ENCODE assay signal across 30 cellular contexts in the genomic region with DNA sequence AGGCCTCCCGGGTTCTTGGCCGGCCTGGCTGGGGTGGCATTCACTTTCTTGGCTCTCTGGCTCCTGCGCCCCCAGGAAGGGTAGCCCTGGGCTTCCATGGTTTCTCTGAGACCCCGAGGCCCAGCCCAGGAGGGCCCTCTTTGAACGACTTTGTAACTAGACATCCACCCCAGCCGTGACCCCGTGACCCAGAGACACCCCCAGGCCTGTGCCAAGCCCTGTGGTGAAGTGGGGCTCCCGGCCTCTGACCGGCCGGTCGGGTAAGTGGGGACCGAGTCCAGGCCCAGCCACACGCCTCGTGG.
DNase-seq lines count a peak whose midpoint lies in the region; ATAC-seq and TF ChIP-seq lines count a peak whose summit lies in the region.
"Had no signal": no experiment of that assay in that cellular context is flagged by ENCODE, and none has a peak within 500 bp of the region (broad histone marks: within the 10 kb centered on the region; RNA-seq: fewer than 3 reads in every experiment).

No MANE protein-coding gene starts in this region.

- H3K9me3 ChIP-seq in IMR-90 (ENCODE audit: control insufficient read depth, insufficient read depth, low read length) (no peaks in the 10 kb centered on the region), mesenchymal stem cell (ENCODE audit: control insufficient read depth, low read length) (no peaks in the 10 kb centered on the region), testis (no peaks in the 10 kb centered on the region)
- H3K9me3 ChIP-seq: adrenal gland, SJCRH30, suprapubic skin had no signal

- H2AK9ac ChIP-seq in IMR-90 (replicated peaks; ENCODE audit: low read depth, low read length, poor library complexity) = no peak overlapping the region

- no peaks in the 10 kb centered on the region for H3K9me3 Mint-ChIP-seq in activated CD8-positive, alpha-beta memory T cell treated with anti-CD3 and anti-CD28 coated beads, Interleukin-2, amount 10 ng/mL, durations not matched to agents 7 days and 5 days (ENCODE audit: low read depth)
- H3K9me3 Mint-ChIP-seq: activated CD4-positive, alpha-beta memory T cell treated with anti-CD3 and anti-CD28 coated beads, Interleukin-2, amount 10 ng/mL, durations not matched to agents 7 days and 5 days; activated naive CD4-positive, alpha-beta T cell treated with anti-CD3 and anti-CD28 coated beads, Interleukin-2, amount 10 ng/mL, durations not matched to agents 7 days and 5 days; activated T-helper 17 cell treated with anti-CD3 and anti-CD28 coated beads, Interleukin-2, amount 50 U/mL, for 72 hours; CD8-positive, alpha-beta T cell; naive thymus-derived CD8-positive, alpha-beta T cell had no signal

- dilution Hi-C loops in IMR-90 (cut with HindIII; ENCODE audit: low sequenced_read_pairs, unreplicated experiment) = no loop called here

- H3K4me1 Mint-ChIP-seq in activated CD8-positive, alpha-beta memory T cell treated with anti-CD3 and anti-CD28 coated beads, Interleukin-2, amount 10 ng/mL, durations not matched to agents 7 days and 5 days = peaks cover 2% of the 10 kb centered on the region

- DNase-seq in IMR-90 (no peak), dorsolateral prefrontal cortex (peak in 2 of 10 donors; percentile 45 to 47), mesenchymal stem cell (no peak), testis (no peak), NCI-H2196 treated with DMSO at 0.1 percent for 48 hours (lab: John Stamatoyannopoulos, UW; ENCODE audit: unreplicated experiment) (no peak)
- DNase-seq in activated CD8-positive, alpha-beta memory T cell treated with anti-CD3 and anti-CD28 coated beads for 24 hours = no peak
- DNase-seq in activated CD8-positive, alpha-beta memory T cell treated with anti-CD3 and anti-CD28 coated beads, Interleukin-2, amount 10 ng/mL, durations not matched to agents 7 days and 5 days = no peak
- DNase-seq: ACHN; activated CD4-positive, alpha-beta memory T cell treated with anti-CD3 and anti-CD28 coated beads, Interleukin-2, amount 10 ng/mL, durations not matched to agents 7 days and 5 days; activated CD4-positive, alpha-beta T cell treated with anti-CD3 and anti-CD28 coated beads for 1 hour; activated naive CD4-positive, alpha-beta T cell treated with anti-CD3 and anti-CD28 coated beads, Interleukin-2, amount 10 ng/mL, durations not matched to agents 7 days and 5 days; adrenal gland; brain microvascular endothelial cell; effector CD4-positive, alpha-beta T cell; EL; NCI-H1105 treated with DMSO at 0.1 percent for 48 hours; NCI-H2081 treated with DMSO at 0.1 percent for 48 hours; NCI-H748 treated with DMSO at 0.1 percent for 48 hours; SJCRH30; stimulated activated naive CD4-positive, alpha-beta T cell; SW 1271 had no signal

- no peak overlapping the region for H3K4me3 ChIP-seq in IMR-90 (ENCODE audit: insufficient read depth, low read depth, low read length)
- H3K4me3 ChIP-seq in dorsolateral prefrontal cortex = no peak overlapping the region
- no peak overlapping the region for H3K4me3 ChIP-seq in mesenchymal stem cell (ENCODE audit: insufficient read depth in 1 of 2, low read depth in 1 of 2, low read length in 2 of 2)
- no peak overlapping the region for H3K4me3 ChIP-seq in testis
- H3K4me3 ChIP-seq: adrenal gland, GM12878, K562, SJCRH30, suprapubic skin had no signal

- peak overlapping the region; percentile 34; the same call in 1 of the 2 replicates for H4K91ac ChIP-seq in IMR-90 (ENCODE audit: insufficient read depth, low read depth, low read length)
- no peak overlapping the region for H4K91ac ChIP-seq in mesenchymal stem cell (ENCODE audit: low read length)

- H3K56ac ChIP-seq in IMR-90 (ENCODE audit: extremely low read depth, insufficient read depth, low read length) = no peak overlapping the region

- 93% methylated on average over 11 of the region's 14 CpGs; no CpG with 5 or more reads in 1 of the 2 experiments for WGBS in IMR-90 (ENCODE audit: extremely low coverage in 2 of 2, insufficient read length in 1 of 2), 2 experiments
- WGBS in mesenchymal stem cell = 99% methylated on average over 14 of the region's 14 CpGs
- WGBS in testis, 2 donors = 97% methylated on average over 14 of the region's 14 CpGs; no CpG with 5 or more reads in 1 of the 2 donors

- ATAC-seq in IMR-90 (ENCODE audit: low read depth) = no peak
- ATAC-seq in activated CD8-positive, alpha-beta memory T cell treated with anti-CD3 and anti-CD28 coated beads, Interleukin-2, amount 10 ng/mL, durations not matched to agents 7 days and 5 days = no peak
- ATAC-seq: activated T-helper 17 cell treated with anti-CD3 and anti-CD28 coated beads, Interleukin-2, amount 50 U/mL, for 72 hours; CD8-positive, alpha-beta T cell; GM12878; K562; naive thymus-derived CD8-positive, alpha-beta T cell had no signal

- CTCF ChIA-PET in IMR-90 (lab: Yijun Ruan, JAX) = no interaction called here
- CTCF ChIA-PET in activated CD8-positive, alpha-beta memory T cell treated with anti-CD3 and anti-CD28 coated beads, Interleukin-2, amount 10 ng/mL, durations not matched to agents 7 days and 5 days (lab: Charles Lee) = no interaction called here

- H2AK5ac ChIP-seq in IMR-90 (ENCODE audit: low read depth, low read length) (no peak overlapping the region), mesenchymal stem cell (ENCODE audit: low read length, severe bottlenecking) (peak overlapping the region; percentile 59)

- no peak overlapping the region for H2BK12ac ChIP-seq in mesenchymal stem cell (ENCODE audit: low read length in 2 of 2)

- H4K20me1 ChIP-seq in IMR-90 (ENCODE audit: insufficient read depth, low read length) = peaks cover 72% of the 10 kb centered on the region

- peaks cover 4 to 68% of the 10 kb centered on the region in 2 experiments; a peak in 3 of 4 replicates for H3K79me1 ChIP-seq in IMR-90 (ENCODE audit: low read depth in 1 of 2, low read length in 2 of 2)
- peaks cover 23% of the 10 kb centered on the region for H3K79me1 ChIP-seq in mesenchymal stem cell (replicated peaks; ENCODE audit: low read length, poor library complexity, severe bottlenecking)

- in situ Hi-C loops in IMR-90 (cut with MboI; ENCODE audit: low sequenced_read_pairs) = loop anchor here (10.0 kb wide), 1 partner anchor 356 kb away; no protein-coding TSS in a partner anchor

- no peak overlapping the region for H3K4me3 Mint-ChIP-seq in activated CD8-positive, alpha-beta memory T cell treated with anti-CD3 and anti-CD28 coated beads, Interleukin-2, amount 10 ng/mL, durations not matched to agents 7 days and 5 days
- H3K4me3 Mint-ChIP-seq: activated CD4-positive, alpha-beta memory T cell treated with anti-CD3 and anti-CD28 coated beads, Interleukin-2, amount 10 ng/mL, durations not matched to agents 7 days and 5 days; activated naive CD4-positive, alpha-beta T cell treated with anti-CD3 and anti-CD28 coated beads, Interleukin-2, amount 10 ng/mL, durations not matched to agents 7 days and 5 days; activated T-helper 17 cell treated with anti-CD3 and anti-CD28 coated beads, Interleukin-2, amount 50 U/mL, for 72 hours; B cell; CD8-positive, alpha-beta T cell; naive thymus-derived CD8-positive, alpha-beta T cell had no signal

- no peak overlapping the region; the same call in 2 of the 3 replicates for H2BK15ac ChIP-seq in IMR-90 (ENCODE audit: low read depth, low read length)
- no peak overlapping the region for H2BK15ac ChIP-seq in mesenchymal stem cell (ENCODE audit: low read depth, poor library complexity, severe bottlenecking)

- H3K36me3 ChIP-seq in IMR-90 (ENCODE audit: control insufficient read depth, insufficient read depth, low read length) = peaks cover 14% of the 10 kb centered on the region
- peaks cover 7 to 70% of the 10 kb centered on the region in 2 experiments for H3K36me3 ChIP-seq in mesenchymal stem cell (ENCODE audit: control insufficient read depth in 1 of 2, insufficient read depth in 2 of 2, low read depth in 1 of 2, low read length in 2 of 2)
- no peaks in the 10 kb centered on the region for H3K36me3 ChIP-seq in testis (ENCODE audit: low read depth, missing control alignments)
- H3K36me3 ChIP-seq: SJCRH30 had no signal

- no TSS peak for BruUV-seq in IMR-90 (replicated peaks; lab: Mats Ljungman, UMichigan)

- H3K4me1 ChIP-seq in IMR-90 (ENCODE audit: control insufficient read depth, insufficient read depth, low read length) = peaks cover 29% of the 10 kb centered on the region
- H3K4me1 ChIP-seq in mesenchymal stem cell (ENCODE audit: control insufficient read depth, insufficient read depth, low read depth, low read length) = peaks cover 67% of the 10 kb centered on the region
- peaks cover 25% of the 10 kb centered on the region for H3K4me1 ChIP-seq in testis

- H3K9me1 ChIP-seq in IMR-90 (ENCODE audit: insufficient read depth, low read length) = peaks cover 15% of the 10 kb centered on the region

- H2BK120ac ChIP-seq in IMR-90 (ENCODE audit: low read depth, low read length) (peak overlapping the region; percentile 47; the same call in 1 of the 2 replicates), mesenchymal stem cell (ENCODE audit: low read depth, low read length) (no peak overlapping the region)

- no peaks in the 10 kb centered on the region for H3K27me3 ChIP-seq in IMR-90 (ENCODE audit: control insufficient read depth, insufficient read depth, low read length)
- peaks cover 0 to 3% (median 0%) of the 10 kb centered on the region in 45 donors for H3K27me3 ChIP-seq in dorsolateral prefrontal cortex
- no peaks in the 10 kb centered on the region for H3K27me3 ChIP-seq in mesenchymal stem cell (ENCODE audit: control insufficient read depth in 1 of 2, insufficient read depth in 1 of 2, low read length in 2 of 2)
- no peaks in the 10 kb centered on the region for H3K27me3 ChIP-seq in testis
- H3K27me3 ChIP-seq: adrenal gland, brain microvascular endothelial cell, SJCRH30, suprapubic skin had no signal

- POLR2A ChIA-PET in IMR-90 (lab: Charles Lee; ENCODE audit: unreplicated experiment) = no interaction called here

- no peak overlapping the region for H3K27ac Mint-ChIP-seq in activated CD8-positive, alpha-beta memory T cell treated with anti-CD3 and anti-CD28 coated beads, Interleukin-2, amount 10 ng/mL, durations not matched to agents 7 days and 5 days
- H3K27ac Mint-ChIP-seq: activated CD4-positive, alpha-beta memory T cell treated with anti-CD3 and anti-CD28 coated beads, Interleukin-2, amount 10 ng/mL, durations not matched to agents 7 days and 5 days; activated naive CD4-positive, alpha-beta T cell treated with anti-CD3 and anti-CD28 coated beads, Interleukin-2, amount 10 ng/mL, durations not matched to agents 7 days and 5 days; activated T-helper 17 cell treated with anti-CD3 and anti-CD28 coated beads, Interleukin-2, amount 50 U/mL, for 72 hours; B cell; CD8-positive, alpha-beta T cell; naive thymus-derived CD8-positive, alpha-beta T cell had no signal

- intact Hi-C loops in IMR-90 (cut with micrococcal nuclease) = no loop called here
- intact Hi-C loops in dorsolateral prefrontal cortex (cut with DNase I) = no loop called here
- intact Hi-C loops in testis (cut with DNase I; ENCODE audit: low total_unique reads) = no loop called here

- no peak overlapping the region for H4K5ac ChIP-seq in IMR-90 (ENCODE audit: low read depth, low read length)

- no peaks in the 10 kb centered on the region for H3K36me3 Mint-ChIP-seq in activated CD8-positive, alpha-beta memory T cell treated with anti-CD3 and anti-CD28 coated beads, Interleukin-2, amount 10 ng/mL, durations not matched to agents 7 days and 5 days
- H3K36me3 Mint-ChIP-seq: activated naive CD4-positive, alpha-beta T cell treated with anti-CD3 and anti-CD28 coated beads, Interleukin-2, amount 10 ng/mL, durations not matched to agents 7 days and 5 days; CD8-positive, alpha-beta T cell; naive thymus-derived CD8-positive, alpha-beta T cell had no signal

- H3K4ac ChIP-seq in IMR-90 (ENCODE audit: low read depth, low read length) = no peak overlapping the region
- H3K4ac ChIP-seq in mesenchymal stem cell (ENCODE audit: low read depth in 1 of 2, low read length in 2 of 2) = no peak overlapping the region

- H3K18ac ChIP-seq in IMR-90 (ENCODE audit: low read depth, low read length) = no peak overlapping the region
- H3K18ac ChIP-seq in mesenchymal stem cell (ENCODE audit: low read depth in 1 of 2, low read length in 2 of 2) = peak overlapping the region in 1 of 2 experiments; percentile 52

- no peak for TF ChIP-seq RAD21 in IMR-90 (IDR thresholded peaks at IDR 0.05; ENCODE audit: low read length)

- H3K23ac ChIP-seq in IMR-90 (ENCODE audit: low read depth, low read length) (no peak overlapping the region), mesenchymal stem cell (ENCODE audit: low read length in 2 of 2) (no peak overlapping the region)

- no peak overlapping the region for H2BK5ac ChIP-seq in IMR-90 (ENCODE audit: low read depth, low read length, poor library complexity, severe bottlenecking)
- H2BK5ac ChIP-seq in mesenchymal stem cell (ENCODE audit: low read depth, low read length, poor library complexity, severe bottlenecking) = no peak overlapping the region

- H3K27ac ChIP-seq in IMR-90 (ENCODE audit: insufficient read depth, low read length) (no peak overlapping the region), dorsolateral prefrontal cortex (peak overlapping the region in 53 of 59 donors; percentile 2 to 93 (median 82)), mesenchymal stem cell (ENCODE audit: low read length, poor library complexity, severe bottlenecking) (no peak overlapping the region), temporal lobe (ENCODE audit: low read depth, low read length) (peak overlapping the region; percentile 44), testis (no peak overlapping the region)
- H3K27ac ChIP-seq: epithelial cell of prostate, SJCRH30 had no signal

- H2BK20ac ChIP-seq in IMR-90 (ENCODE audit: low read depth, low read length) = no peak overlapping the region

- H3K9ac ChIP-seq in IMR-90 (ENCODE audit: low read depth, low read length) = no peak overlapping the region
- no peak overlapping the region for H3K9ac ChIP-seq in mesenchymal stem cell (ENCODE audit: low read length)

- TF ChIP-seq CTCF in IMR-90 (conservative IDR thresholded peaks at IDR 0.05; ENCODE audit: low read depth, low read length) (no peak), dorsolateral prefrontal cortex (IDR thresholded peaks at IDR 0.05 in 54 of 56, conservative IDR thresholded peaks at IDR 0.05 in 2 of 56; ENCODE audit: low read depth in 1 of 56, partially characterized antibody in 56 of 56) (no peak), testis (IDR thresholded peaks at IDR 0.05) (no peak)

- TF ChIP-seq POLR2A in IMR-90 (IDR thresholded peaks at IDR 0.05; ENCODE audit: low read depth, low read length) (no peak), testis (IDR thresholded peaks at IDR 0.05) (no peak)

- H3K4me2 ChIP-seq in IMR-90 (ENCODE audit: low read depth, low read length) = no peak overlapping the region
- no peak overlapping the region for H3K4me2 ChIP-seq in mesenchymal stem cell (ENCODE audit: low read length, poor library complexity, severe bottlenecking)

- peaks cover 2% of the 10 kb centered on the region for H3K27me3 Mint-ChIP-seq in activated CD8-positive, alpha-beta memory T cell treated with anti-CD3 and anti-CD28 coated beads, Interleukin-2, amount 10 ng/mL, durations not matched to agents 7 days and 5 days

- H3K14ac ChIP-seq in IMR-90 (replicated peaks; ENCODE audit: low read depth, low read length) = no peak overlapping the region
- no peak overlapping the region for H3K14ac ChIP-seq in mesenchymal stem cell (ENCODE audit: low read length in 2 of 2)

- no peak overlapping the region for H2AFZ ChIP-seq in IMR-90 (replicated peaks; ENCODE audit: low read length, poor library complexity)
- H2AFZ ChIP-seq in mesenchymal stem cell (ENCODE audit: low read depth, low read length) = no peak overlapping the region

- no peak overlapping the region for H4K8ac ChIP-seq in IMR-90 (ENCODE audit: low read depth in 2 of 2, low read length in 2 of 2)
- no peak overlapping the region for H4K8ac ChIP-seq in mesenchymal stem cell (ENCODE audit: low read length)

Comparison
In these comparisons a context has a peak if more than half of its experiments do, and no peak if none do; other contexts are left out.
1. H3K27ac ChIP-seq: peak in dorsolateral prefrontal cortex (53 of 59) and temporal lobe (single experiment); none in IMR-90 (single experiment), mesenchymal stem cell (single experiment) and testis (0 of 2).